In the genomic region with DNA sequence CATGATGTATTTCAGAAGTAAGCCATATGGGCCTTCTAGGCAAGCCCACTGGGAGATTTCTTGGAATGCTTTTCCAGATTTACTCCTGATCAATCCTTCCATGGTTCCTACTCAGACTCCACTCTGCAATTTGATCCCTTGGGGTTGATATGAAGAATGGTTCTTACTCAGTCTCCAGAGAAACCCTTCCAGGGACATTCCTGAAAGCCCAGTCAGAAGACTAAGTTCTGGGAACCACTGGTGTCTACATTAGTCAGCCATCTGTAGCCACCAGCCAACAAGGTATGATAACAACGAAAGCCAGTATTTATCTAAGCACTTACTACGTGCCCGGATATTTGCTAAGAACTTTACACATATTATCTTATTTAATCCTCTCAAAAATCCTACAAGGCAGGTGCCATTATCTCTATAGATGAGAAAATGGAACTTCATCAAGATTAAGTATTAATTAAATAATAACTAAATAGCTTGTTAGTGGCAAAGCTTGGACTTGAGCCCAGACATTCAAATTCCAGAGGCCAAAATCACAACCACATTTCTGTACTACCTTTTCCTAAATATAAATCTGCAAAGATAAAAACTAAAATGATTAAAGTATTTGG, we compare ENCODE assay signal across 12 cellular contexts. TPM values are rescaled to one million over a fixed set of nuclear protein-coding genes. Genes with fewer than 3 reads are reported as not detected.
DNase-seq lines count a peak whose midpoint lies in the region; ATAC-seq and TF ChIP-seq lines count a peak whose summit lies in the region.
"Had no signal": no experiment of that assay in that cellular context is flagged by ENCODE, and none has a peak within 500 bp of the region (broad histone marks: within the 10 kb centered on the region; RNA-seq: fewer than 3 reads in every experiment).

No MANE protein-coding gene starts in this region.

- WGBS in GM23248 (ENCODE audit: low coverage in 1 of 2, low lambda C conversion rate in 2 of 2, missing lambda C conversion rate in 2 of 2), 2 experiments: 0 to 4% methylated on average over 3 of the region's 3 CpGs
- 41% methylated on average over 3 of the region's 3 CpGs for WGBS in smooth muscle cell (ENCODE audit: low lambda C conversion rate)

- no peaks in the 10 kb centered on the region for H3K9me2 ChIP-seq in GM23248 (ENCODE audit: insufficient read depth)

- H3K4me2 ChIP-seq in GM23248 (ENCODE audit: unreplicated experiment) (peak overlapping the region; percentile 56), smooth muscle cell (no peak overlapping the region)

- no peaks in the 10 kb centered on the region for H3K27me3 ChIP-seq in GM23248 (replicated peaks; ENCODE audit: insufficient read depth)
- H3K27me3 ChIP-seq in smooth muscle cell (ENCODE audit: low read depth): no peaks in the 10 kb centered on the region
- H3K27me3 ChIP-seq: vagina had no signal

- DNase-seq in GM23248: peak; percentile 98
- peak; percentile 57 for DNase-seq in T1000 (lab: John Stamatoyannopoulos, UW)
- peak; percentile 95 for DNase-seq in fibroblast of pulmonary artery (ENCODE audit: low read depth)
- no peak for DNase-seq in smooth muscle cell (lab: John Stamatoyannopoulos, UW; ENCODE audit: unreplicated experiment)
- no peak for DNase-seq in NCI-H748 (lab: John Stamatoyannopoulos, UW; ENCODE audit: unreplicated experiment)
- DNase-seq: glutamatergic neuron, OCI-M1 had no signal

- H4K20me1 ChIP-seq in GM23248 (ENCODE audit: insufficient read depth) (no peaks in the 10 kb centered on the region), smooth muscle cell (ENCODE audit: low read depth) (no peaks in the 10 kb centered on the region)

- H3K27ac ChIP-seq in GM23248 (peak overlapping the region; percentile 75), smooth muscle cell (ENCODE audit: low read depth) (peak overlapping the region; percentile 29)
- H3K27ac ChIP-seq: vagina had no signal

- no peak for TF ChIP-seq CTCF in fibroblast of pulmonary artery (IDR thresholded peaks at IDR 0.05; ENCODE audit: low read length, missing control alignments)
- no peak for TF ChIP-seq CTCF in smooth muscle cell (IDR thresholded peaks at IDR 0.05; ENCODE audit: borderline replicate concordance, insufficient read depth, poor library complexity, severe bottlenecking)

- H3F3A ChIP-seq in GM23248 (ENCODE audit: insufficient read depth) (peaks cover 27% of the 10 kb centered on the region; the same call in 1 of the 2 replicates), smooth muscle cell (ENCODE audit: low read depth) (no peaks in the 10 kb centered on the region)

- H3K36me3 ChIP-seq in GM23248 (ENCODE audit: low read depth): no peaks in the 10 kb centered on the region
- H3K36me3 ChIP-seq in smooth muscle cell (ENCODE audit: low read depth): no peaks in the 10 kb centered on the region
- H3K36me3 ChIP-seq: vagina had no signal

- peaks cover 30% of the 10 kb centered on the region for H3K4me1 ChIP-seq in GM23248 (ENCODE audit: insufficient read depth)
- no peaks in the 10 kb centered on the region for H3K4me1 ChIP-seq in smooth muscle cell (ENCODE audit: low read depth)
- H3K4me1 ChIP-seq: vagina had no signal

- in situ Hi-C loops in GM23248 (cut with MboI): no loop called here

- H3K9ac ChIP-seq in GM23248 (peak overlapping the region; percentile 15; the same call in 1 of the 2 replicates), smooth muscle cell (ENCODE audit: low read depth) (no peak overlapping the region)

- H3K79me2 ChIP-seq in GM23248 (ENCODE audit: insufficient read depth): peaks cover 7% of the 10 kb centered on the region
- H3K79me2 ChIP-seq in smooth muscle cell (ENCODE audit: low read depth): no peaks in the 10 kb centered on the region

- no peak for ATAC-seq in HG02970 (IDR thresholded peaks at IDR 0.05; ENCODE audit: low FRiP score, unreplicated experiment)
- no peak for ATAC-seq in GM19395 (IDR thresholded peaks at IDR 0.05; ENCODE audit: unreplicated experiment)
- ATAC-seq in HG03342 (IDR thresholded peaks at IDR 0.05; ENCODE audit: unreplicated experiment): no peak

- H3K9me3 ChIP-seq in GM23248 (ENCODE audit: low read depth) (no peaks in the 10 kb centered on the region), smooth muscle cell (replicated peaks; ENCODE audit: low read depth) (no peaks in the 10 kb centered on the region)
- H3K9me3 ChIP-seq: vagina had no signal

- H3K4me3 ChIP-seq in GM23248 (0 out of 2 replicates have a peak overlapping the region, but pooled peaks have one; percentile 23), fibroblast of pulmonary artery (replicated peaks; ENCODE audit: low read depth, low read length) (no peak overlapping the region), smooth muscle cell (no peak overlapping the region)
- H3K4me3 ChIP-seq: vagina had no signal

- H2AFZ ChIP-seq in GM23248 (no peak overlapping the region), smooth muscle cell (ENCODE audit: low read depth) (no peak overlapping the region)

RNA-seq across cellular contexts. Expression of a gene that starts 32.7 kb away (rescaled TPM):
- 0.76 and 0.97 TPM in 2 replicates for total RNA-seq in GM23248 (2014; rRNA removed; shearing (Covaris generic))
- 11.5 and 13.8 TPM in 2 replicates for polyA plus RNA-seq in GM23248 (2016; fragmentation: Nextera tagmentation; extraction: Ambion mirVana)
- 0.09 and 0.13 TPM in 2 replicates for total RNA-seq in smooth muscle cell
- 1.2 and 2.4 TPM in 2 replicates for polyA plus RNA-seq in smooth muscle cell
- total RNA-seq: Daoy had no signal

Comparison
In these comparisons a context has a peak if more than half of its experiments do, and no peak if none do; other contexts are left out.
1. DNase-seq: peak in GM23248 (single experiment), T1000 (single experiment) and fibroblast of pulmonary artery (single experiment); none in smooth muscle cell (single experiment) and NCI-H748 (single experiment).